Comparison of ENCODE assay signal across 1 cellular context in genomic region chr16:57300387-57301125, GRCh38.
A peak's percentile ranks its signal among the peaks of the same experiment; 100 is the strongest.
TF ChIP-seq lines count a peak whose summit lies in the region.

No MANE protein-coding gene starts in this region.

TF ChIP-seq in HEK293, 187 proteins besides CTCF, POLR2A, EP300 and RAD21 (continued from another document and continues in another):
- TF ChIP-seq ZNF580 (tag by site-specific recombination; IDR thresholded peaks at IDR 0.05) (peak; percentile 34; the same call in 1 of the 2 replicates), PRDM2 (tag by site-specific recombination; IDR thresholded peaks at IDR 0.05; ENCODE audit: borderline replicate concordance) (peak; percentile 58; the same call in 1 of the 2 replicates), ZXDB (tag by site-specific recombination; IDR thresholded peaks at IDR 0.05) (peak; percentile 66; the same call in 1 of the 2 replicates), ZNF530 (tag by site-specific recombination; IDR thresholded peaks at IDR 0.05; ENCODE audit: low read depth) (no peak), INSM2 (tag by site-specific recombination; IDR thresholded peaks at IDR 0.05) (peak; percentile 56; the same call in 1 of the 2 replicates), WT1 (tag by site-specific recombination; IDR thresholded peaks at IDR 0.05) (0 out of 2 replicates have a peak, but pooled peaks have one; percentile 43), KLF9 (tag by site-specific recombination; IDR thresholded peaks at IDR 0.05; ENCODE audit: low read depth) (peak; percentile 67), TRIM28 (IDR thresholded peaks at IDR 0.05; ENCODE audit: borderline replicate concordance, low read length) (peak; percentile 68; the same call in 1 of the 2 replicates), KLF8 (tag by site-specific recombination; IDR thresholded peaks at IDR 0.05) (peak; percentile 60; the same call in 1 of the 2 replicates), ZEB2 (tag by site-specific recombination; IDR thresholded peaks at IDR 0.05) (no peak), OSR2 (tag by site-specific recombination; IDR thresholded peaks at IDR 0.05) (no peak), SALL2 (tag by site-specific recombination; IDR thresholded peaks at IDR 0.05; ENCODE audit: borderline replicate concordance) (peak; percentile 52; the same call in 1 of the 2 replicates), ZNF837 (tag by site-specific recombination; IDR thresholded peaks at IDR 0.05) (no peak), ZNF518A (tag by site-specific recombination; conservative IDR thresholded peaks at IDR 0.05; ENCODE audit: low read depth) (0 out of 2 replicates have a peak, but pooled peaks have one; percentile 16), PBX3 (CRISPR knock-in tag; IDR thresholded peaks at IDR 0.05) (peak; percentile 61; the same call in 1 of the 2 replicates), ZFP69B (tag by site-specific recombination; IDR thresholded peaks at IDR 0.05) (peak; percentile 55), ZBTB6 (tag by site-specific recombination; IDR thresholded peaks at IDR 0.05) (peak; percentile 35; the same call in 1 of the 2 replicates), ZNF473 (tag by site-specific recombination; IDR thresholded peaks at IDR 0.05) (no peak), ZNF621 (tag by site-specific recombination; IDR thresholded peaks at IDR 0.05) (no peak), ZNF660 (tag by site-specific recombination; IDR thresholded peaks at IDR 0.05) (peak; percentile 55; the same call in 1 of the 2 replicates), SP3 (tag by site-specific recombination; IDR thresholded peaks at IDR 0.05) (peak; percentile 52), BCL11B (tag by site-specific recombination; IDR thresholded peaks at IDR 0.05; ENCODE audit: low read depth) (no peak), ZNF654 (tag by site-specific recombination; IDR thresholded peaks at IDR 0.05; ENCODE audit: low read depth) (peak; percentile 87), ZNF10 (tag by site-specific recombination; IDR thresholded peaks at IDR 0.05) (0 out of 2 replicates have a peak, but pooled peaks have one; percentile 10), ZNF280D (tag by site-specific recombination; IDR thresholded peaks at IDR 0.05) (no peak), YY2 (tag by site-specific recombination; IDR thresholded peaks at IDR 0.05) (peak; percentile 67), ZNF391 (tag by site-specific recombination; IDR thresholded peaks at IDR 0.05; ENCODE audit: borderline replicate concordance, low read depth) (peak; percentile 85; the same call in 1 of the 2 replicates), HOXD13 (CRISPR knock-in tag; IDR thresholded peaks at IDR 0.05; ENCODE audit: borderline replicate concordance) (no peak), PRDM6 (tag by site-specific recombination; IDR thresholded peaks at IDR 0.05) (no peak; the same call in 1 of the 2 replicates), ZBTB10 (tag by site-specific recombination; IDR thresholded peaks at IDR 0.05) (no peak)
